ENCODE assay signal across 14 cellular contexts in genomic region chr9:76215066-76215465, GRCh38.
DNase-seq lines count a peak whose midpoint lies in the region; ATAC-seq and TF ChIP-seq lines count a peak whose summit lies in the region.
"Had no signal": no experiment of that assay in that cellular context is flagged by ENCODE, and none has a peak within 500 bp of the region (broad histone marks: within the 10 kb centered on the region; RNA-seq: fewer than 3 reads in every experiment).

No MANE protein-coding gene starts in this region.

- ATAC-seq in left lung, result peak; percentile 62
- no peak for ATAC-seq in HG03196 (IDR thresholded peaks at IDR 0.05; ENCODE audit: unreplicated experiment)
- ATAC-seq in activated CD8-positive, alpha-beta memory T cell treated with anti-CD3 and anti-CD28 coated beads, Interleukin-2, amount 10 ng/mL, durations not matched to agents 7 days and 5 days, result no peak
- ATAC-seq: naive thymus-derived CD4-positive, alpha-beta T cell; stimulated activated naive B cell treated with anti-CD40 and anti-IgM and Interleukin-4, amounts not matched to agents 10 μg/mL and 1 μg/mL and 100 μg/mL, for 72 hours had no signal

- CTCF ChIA-PET in AG04450 (lab: Charles Lee), result interaction anchor here (0.8 to 1.4 kb wide), 5 partner anchors 9 to 88 kb away, joined by 3 to 4 read pairs (median 4); no protein-coding TSS in a partner anchor
- CTCF ChIA-PET in activated CD8-positive, alpha-beta memory T cell treated with anti-CD3 and anti-CD28 coated beads, Interleukin-2, amount 10 ng/mL, durations not matched to agents 7 days and 5 days (lab: Charles Lee), result no interaction called here

- H3K27me3 ChIP-seq in AG04450 (ENCODE audit: control insufficient read depth, insufficient read depth, low read length) (no peaks in the 10 kb centered on the region), left lung (no peaks in the 10 kb centered on the region)

- H3K36me3 Mint-ChIP-seq in chondrocyte (ENCODE audit: low read depth), result no peaks in the 10 kb centered on the region
- H3K36me3 Mint-ChIP-seq in activated CD8-positive, alpha-beta memory T cell treated with anti-CD3 and anti-CD28 coated beads, Interleukin-2, amount 10 ng/mL, durations not matched to agents 7 days and 5 days, result no peaks in the 10 kb centered on the region
- H3K36me3 Mint-ChIP-seq: naive thymus-derived CD4-positive, alpha-beta T cell; stimulated activated naive B cell treated with anti-CD40 and anti-IgM and Interleukin-4, amounts not matched to agents 10 μg/mL and 1 μg/mL and 100 μg/mL, for 72 hours had no signal

- no peaks in the 10 kb centered on the region for H3K36me3 ChIP-seq in left lung

- no peaks in the 10 kb centered on the region for H3K9me3 ChIP-seq in AG04450 (ENCODE audit: control insufficient read depth, insufficient read depth, low read length)
- H3K9me3 ChIP-seq in left lung, result no peaks in the 10 kb centered on the region

- H3K27ac Mint-ChIP-seq in chondrocyte (ENCODE audit: unreplicated experiment), result peak overlapping the region; percentile 60
- no peak overlapping the region for H3K27ac Mint-ChIP-seq in activated CD8-positive, alpha-beta memory T cell treated with anti-CD3 and anti-CD28 coated beads, Interleukin-2, amount 10 ng/mL, durations not matched to agents 7 days and 5 days
- H3K27ac Mint-ChIP-seq: dendritic cell treated with granulocyte-macrophage colony-stimulating factor and Interleukin-4, amounts not matched to agents 40 ng/mL and 50 ng/mL, for 4 days; naive thymus-derived CD4-positive, alpha-beta T cell; stimulated activated naive B cell treated with anti-CD40 and anti-IgM and Interleukin-4, amounts not matched to agents 10 μg/mL and 1 μg/mL and 100 μg/mL, for 72 hours had no signal

- DNase-seq in AG04450 (ENCODE audit: low read depth, low spot score) (peak; percentile 66), LHCN-M2 (ENCODE audit: low read depth) (peak; percentile 83), chondrocyte (ENCODE audit: low spot score) (no peak), left lung (no peak), GM10266 (ENCODE audit: extremely low spot score) (no peak), SKM-1 (lab: John Stamatoyannopoulos, UW; ENCODE audit: unreplicated experiment) (no peak)
- DNase-seq in activated CD8-positive, alpha-beta memory T cell treated with anti-CD3 and anti-CD28 coated beads, Interleukin-2, amount 10 ng/mL, durations not matched to agents 7 days and 5 days, result no peak
- DNase-seq: activated effector memory CD4-positive, alpha-beta T cell treated with Interleukin-2 at 50 U/mL for 16 hours; AML-193; Karpas-422; naive thymus-derived CD4-positive, alpha-beta T cell; stimulated activated naive B cell treated with anti-CD40 and anti-IgM and Interleukin-4, amounts not matched to agents 10 μg/mL and 1 μg/mL and 100 μg/mL, for 72 hours had no signal

- POLR2A ChIA-PET in AG04450 (lab: Yijun Ruan, JAX), result interaction anchor here (0.9 to 1.6 kb wide), 3 partner anchors 8 to 41 kb away, joined by 3 to 7 read pairs (median 5); no protein-coding TSS in a partner anchor

- H3K4me1 Mint-ChIP-seq in chondrocyte (ENCODE audit: low read depth), result peaks cover 23% of the 10 kb centered on the region
- H3K4me1 Mint-ChIP-seq in activated CD8-positive, alpha-beta memory T cell treated with anti-CD3 and anti-CD28 coated beads, Interleukin-2, amount 10 ng/mL, durations not matched to agents 7 days and 5 days, result no peaks in the 10 kb centered on the region
- H3K4me1 Mint-ChIP-seq: stimulated activated naive B cell treated with anti-CD40 and anti-IgM and Interleukin-4, amounts not matched to agents 10 μg/mL and 1 μg/mL and 100 μg/mL, for 72 hours had no signal

- H3K27me3 Mint-ChIP-seq in chondrocyte (ENCODE audit: low read depth), result no peaks in the 10 kb centered on the region
- no peaks in the 10 kb centered on the region for H3K27me3 Mint-ChIP-seq in activated CD8-positive, alpha-beta memory T cell treated with anti-CD3 and anti-CD28 coated beads, Interleukin-2, amount 10 ng/mL, durations not matched to agents 7 days and 5 days

- peak overlapping the region; percentile 93 for H3K27ac ChIP-seq in AG04450 (ENCODE audit: low read depth, low read length)
- no peak overlapping the region for H3K27ac ChIP-seq in left lung

- H3K4me3 Mint-ChIP-seq in chondrocyte (ENCODE audit: unreplicated experiment), result no peak overlapping the region
- no peak overlapping the region for H3K4me3 Mint-ChIP-seq in activated CD8-positive, alpha-beta memory T cell treated with anti-CD3 and anti-CD28 coated beads, Interleukin-2, amount 10 ng/mL, durations not matched to agents 7 days and 5 days
- H3K4me3 Mint-ChIP-seq: dendritic cell treated with granulocyte-macrophage colony-stimulating factor and Interleukin-4, amounts not matched to agents 40 ng/mL and 50 ng/mL, for 4 days; naive thymus-derived CD4-positive, alpha-beta T cell; stimulated activated naive B cell treated with anti-CD40 and anti-IgM and Interleukin-4, amounts not matched to agents 10 μg/mL and 1 μg/mL and 100 μg/mL, for 72 hours had no signal

- H3K4me3 ChIP-seq in AG04450 (ENCODE audit: low read depth, low read length) (no peak overlapping the region), left lung (no peak overlapping the region)

- peak; percentile 30; the same call in 1 of the 2 replicates for TF ChIP-seq CTCF in AG04450 (IDR thresholded peaks at IDR 0.05; ENCODE audit: low read depth, low read length)
- no peak for TF ChIP-seq CTCF in chondrocyte (IDR thresholded peaks at IDR 0.05)
- TF ChIP-seq CTCF in left lung (IDR thresholded peaks at IDR 0.05), result no peak
- no peak for TF ChIP-seq CTCF in GM10266 (IDR thresholded peaks at IDR 0.05; ENCODE audit: control insufficient read depth, insufficient read depth, low read depth, missing control alignments)

- no peaks in the 10 kb centered on the region for H3K4me1 ChIP-seq in left lung

- no peaks in the 10 kb centered on the region for H3K9me3 Mint-ChIP-seq in chondrocyte (ENCODE audit: low read depth)
- H3K9me3 Mint-ChIP-seq in activated CD8-positive, alpha-beta memory T cell treated with anti-CD3 and anti-CD28 coated beads, Interleukin-2, amount 10 ng/mL, durations not matched to agents 7 days and 5 days (ENCODE audit: low read depth), result no peaks in the 10 kb centered on the region
- H3K9me3 Mint-ChIP-seq: dendritic cell treated with granulocyte-macrophage colony-stimulating factor and Interleukin-4, amounts not matched to agents 40 ng/mL and 50 ng/mL, for 4 days had no signal

- intact Hi-C loops in left lung (cut with DNase I), result no loop called here

Comparison
In these comparisons a context has a peak if more than half of its experiments do, and no peak if none do; other contexts are left out.
1. DNase-seq: peak in AG04450 (single experiment) and LHCN-M2 (single experiment); none in chondrocyte (single experiment), left lung (0 of 2), activated CD8-positive, alpha-beta memory T cell treated with anti-CD3 and anti-CD28 coated beads, Interleukin-2, amount 10 ng/mL, durations not matched to agents 7 days and 5 days (single experiment), GM10266 (single experiment) and SKM-1 (single experiment).